Comparison of ENCODE assay signal across 8 cellular contexts in the genomic region with DNA sequence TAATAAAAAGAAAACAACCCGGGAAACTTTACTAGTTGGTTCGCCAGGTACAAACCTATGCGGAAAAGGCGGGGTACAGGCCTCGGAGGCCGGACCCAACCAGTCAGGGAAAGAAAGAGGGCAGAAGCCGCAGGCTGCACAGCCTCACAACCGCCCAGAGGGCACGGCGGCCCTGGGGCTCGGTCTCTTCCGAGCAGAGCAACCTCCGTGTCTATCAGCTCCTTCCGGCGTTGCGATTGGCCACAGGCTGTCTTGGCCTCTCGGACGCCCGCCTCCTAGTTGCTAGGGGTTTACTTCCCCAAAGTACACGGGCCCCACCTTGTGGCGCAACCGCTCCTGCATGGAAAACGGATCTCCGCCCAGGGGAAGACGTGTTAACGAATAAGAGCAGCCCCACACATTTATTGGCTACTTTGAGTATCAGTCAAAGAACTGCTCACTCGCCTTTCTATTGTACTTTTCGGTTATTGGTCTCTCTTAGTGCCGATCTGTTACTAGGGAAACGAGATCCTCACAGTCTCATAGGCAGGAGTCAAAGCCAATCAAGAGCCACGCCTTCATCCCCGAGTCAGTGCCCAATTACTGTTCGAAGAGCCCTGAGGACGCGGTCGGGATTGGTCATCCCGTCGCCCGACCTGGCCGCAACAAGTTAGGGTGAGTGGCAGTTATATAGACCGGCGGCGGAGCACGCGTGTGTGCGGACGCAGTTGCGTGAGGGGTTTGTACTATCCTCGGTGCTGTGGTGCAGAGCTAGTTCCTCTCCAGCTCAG. TPM values are rescaled to one million over a fixed set of nuclear protein-coding genes. Genes with fewer than 3 reads are reported as not detected.
DNase-seq lines count a peak whose midpoint lies in the region; ATAC-seq and TF ChIP-seq lines count a peak whose summit lies in the region.

A gene (plus strand): TSS at position 696 of the 770 bp plus-strand sequence. CDS start 14,667 bp downstream, outside the sequence.

- H3K4me1 ChIP-seq in HUES64 (ENCODE audit: insufficient read depth, low read length) (peaks cover 37% of the 10 kb centered on the region), OCI-LY1 (ENCODE audit: insufficient read depth, low read length, severe bottlenecking) (peaks cover 42% of the 10 kb centered on the region)

- peak; percentile 39; the same call in 1 of the 2 replicates for TF ChIP-seq CTCF in OCI-LY1 (IDR thresholded peaks at IDR 0.05; ENCODE audit: low read length)

- H3K27me3 ChIP-seq in HUES64 (ENCODE audit: insufficient read depth, low read length) = no peaks in the 10 kb centered on the region
- no peaks in the 10 kb centered on the region for H3K27me3 ChIP-seq in OCI-LY1 (ENCODE audit: insufficient read depth, low read length)

- H3K9ac ChIP-seq in HUES64 (ENCODE audit: low read depth, low read length) = peak within 1 kb of the TSS; percentile 94
- peak within 1 kb of the TSS; percentile 97 for H3K9ac ChIP-seq in OCI-LY1 (ENCODE audit: low read length)

- peak within 1 kb of the TSS; percentile 98 for H3K4me2 ChIP-seq in OCI-LY1 (ENCODE audit: low read length)

- H3K36me3 ChIP-seq in HUES64 (ENCODE audit: insufficient read depth, low read length) (peaks cover 24% of the 10 kb centered on the region), OCI-LY1 (ENCODE audit: insufficient read depth, low read length) (peaks cover 39% of the 10 kb centered on the region)

- peaks cover 43% of the 10 kb centered on the region for H3K79me2 ChIP-seq in OCI-LY1 (ENCODE audit: insufficient read depth, low read length)

- under 1% methylated on average over 49 of the region's 49 CpGs for WGBS in HUES64

- ATAC-seq in GM21447 (IDR thresholded peaks at IDR 0.05; ENCODE audit: unreplicated experiment) = peak; percentile 78

- H3K4me3 ChIP-seq in HUES64 (ENCODE audit: low read length) (peak within 1 kb of the TSS; percentile 98), OCI-LY1 (ENCODE audit: low read depth, low read length, poor library complexity, severe bottlenecking) (peak within 1 kb of the TSS; percentile 79)

- peaks cover 2% of the 10 kb centered on the region; the same call in 1 of the 2 replicates for H4K20me1 ChIP-seq in OCI-LY1 (ENCODE audit: insufficient read depth, low read length)

- H3K9me3 ChIP-seq in HUES64 (ENCODE audit: insufficient read depth, low read depth, low read length) = no peaks in the 10 kb centered on the region
- H3K9me3 ChIP-seq in OCI-LY1 (ENCODE audit: low read length) = no peaks in the 10 kb centered on the region

- no peak within 1 kb of the TSS for H2AFZ ChIP-seq in OCI-LY1 (ENCODE audit: low read length)

- DNase-seq in DMS 273 (lab: John Stamatoyannopoulos, UW; ENCODE audit: unreplicated experiment) (peak; percentile 100), mesenteric fat pad (ENCODE audit: low spot score) (peak; percentile 99)
- DNase-seq in activated CD8-positive, alpha-beta memory T cell treated with anti-CD3 and anti-CD28 coated beads, Interleukin-2, amount 50 U/mL, for 4 hours = peak; percentile 98
- DNase-seq in stimulated activated CD8-positive, alpha-beta memory T cell treated with anti-CD3 and anti-CD28 coated beads, Interleukin-15, amount 100 ng/mL, for 24 hours (ENCODE audit: low read depth) = peak; percentile 82

- in situ Hi-C loops in endometrial microvascular endothelial cells (cut with HindIII; ENCODE audit: inconsistent ontology term, low pct_unique_long_range_greater_than_20kb, low sequenced_read_pairs) = no loop called here

- H3K27ac ChIP-seq in HUES64 (ENCODE audit: low read depth, low read length) (peak within 1 kb of the TSS; percentile 98), OCI-LY1 (ENCODE audit: low read depth, low read length, poor library complexity, severe bottlenecking) (peak within 1 kb of the TSS; percentile 93)

- H3F3A ChIP-seq in OCI-LY1 (ENCODE audit: insufficient read depth, low read length) = no peaks in the 10 kb centered on the region

- no peaks in the 10 kb centered on the region for H3K9me2 ChIP-seq in OCI-LY1 (ENCODE audit: low read depth, low read length)

RNA-seq across cellular contexts. Expression of the gene that starts here (rescaled TPM):
- polyA plus RNA-seq in HUES64 (2013, experiment 1 of 2) = 172 TPM
- 164 TPM for polyA plus RNA-seq in HUES64 (2013, experiment 2 of 2)
- 215 TPM for total RNA-seq in endometrial microvascular endothelial cells (ENCODE audit: inconsistent ontology term)
- total RNA-seq in mesenteric fat pad = 186 TPM

Comparison
In these comparisons a context has a peak if more than half of its experiments do, and no peak if none do; other contexts are left out.
1. Peak in every context shown above with its lines: DNase-seq, ATAC-seq, H3K4me3 ChIP-seq and H3K27ac ChIP-seq.